ENCODE assay signal across 8 cellular contexts in the genomic region with DNA sequence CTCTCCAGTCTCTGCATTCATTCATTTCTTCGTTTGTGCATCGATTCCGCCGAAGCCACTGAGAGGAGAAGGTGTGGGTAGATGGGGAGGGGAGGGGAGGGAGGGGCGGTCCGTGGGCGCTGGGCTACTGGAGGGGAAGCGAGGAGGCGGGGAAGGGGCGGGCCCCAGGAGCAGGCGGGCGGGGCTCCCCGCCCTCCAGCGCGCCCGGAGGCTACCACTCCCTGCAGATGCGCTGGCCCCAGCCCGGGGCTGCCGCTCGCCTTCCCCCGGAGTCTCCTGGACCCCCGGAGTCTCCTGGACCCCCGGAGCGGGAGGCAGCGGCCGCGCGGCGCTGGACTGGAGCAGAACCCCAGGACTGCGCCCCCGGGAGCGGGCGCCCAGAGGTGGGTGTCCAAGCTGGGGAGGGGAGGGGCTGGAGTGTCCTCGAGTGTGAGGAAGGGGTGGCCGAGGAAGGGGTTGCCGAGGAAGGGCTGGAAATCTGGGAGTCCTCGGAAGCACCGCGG.
DNase-seq lines count a peak whose midpoint lies in the region; ATAC-seq and TF ChIP-seq lines count a peak whose summit lies in the region.

No MANE protein-coding gene starts in this region.

- POLR2A ChIA-PET in PC-3 (lab: Charles Lee; ENCODE audit: unreplicated experiment) = no interaction called here

- TF ChIP-seq POLR2A in stomach (IDR thresholded peaks at IDR 0.05) = no peak

- peak overlapping the region; percentile 51 for H3K27ac ChIP-seq in CD4-positive, CD25-positive, alpha-beta regulatory T cell (ENCODE audit: insufficient read depth, low read length, poor library complexity, severe bottlenecking)
- H3K27ac ChIP-seq in PC-3 (ENCODE audit: low read length) (peak overlapping the region; percentile 65), stomach (peak overlapping the region; percentile 74 to 88 (median 77))

- no peaks in the 10 kb centered on the region for H3F3A ChIP-seq in PC-3 (ENCODE audit: low read length, unreplicated experiment)

- H3K9me3 Mint-ChIP-seq in CD4-positive, CD25-positive, alpha-beta regulatory T cell = peaks cover 0 to 2% (median 0%) of the 10 kb centered on the region in 7 donors
- no peaks in the 10 kb centered on the region for H3K9me3 Mint-ChIP-seq in activated T-cell treated with anti-CD3 and anti-CD28 coated beads, Interleukin-2, amount 50 U/mL, for 72 hours
- peaks cover 8% of the 10 kb centered on the region for H3K9me3 Mint-ChIP-seq in nephron progenitor cell

- H3K36me3 ChIP-seq in CD4-positive, CD25-positive, alpha-beta regulatory T cell (ENCODE audit: control insufficient read depth, insufficient read depth, low read length) = no peaks in the 10 kb centered on the region
- H3K36me3 ChIP-seq in PC-3 (ENCODE audit: low read depth, low read length) (no peaks in the 10 kb centered on the region), stomach (no peaks in the 10 kb centered on the region)

- H3K27ac Mint-ChIP-seq in CD4-positive, CD25-positive, alpha-beta regulatory T cell = peak overlapping the region; percentile 66 to 97 (median 88)
- H3K27ac Mint-ChIP-seq in activated T-cell treated with anti-CD3 and anti-CD28 coated beads, Interleukin-2, amount 50 U/mL, for 72 hours = no peak overlapping the region
- no peak overlapping the region for H3K27ac Mint-ChIP-seq in nephron progenitor cell

- peak overlapping the region; percentile 89 for H3K4me2 ChIP-seq in PC-3 (ENCODE audit: low read length)

- peaks cover 49% of the 10 kb centered on the region for H3K79me2 ChIP-seq in PC-3 (ENCODE audit: low read length)

- TF ChIP-seq CTCF in PC-3 (conservative IDR thresholded peaks at IDR 0.05; ENCODE audit: low read depth, low read length) (no peak), nephron progenitor cell (IDR thresholded peaks at IDR 0.05) (no peak), stomach (IDR thresholded peaks at IDR 0.05) (no peak)

- peak overlapping the region; percentile 98 for H3K9ac ChIP-seq in PC-3 (ENCODE audit: low read length)

- H3K9me2 ChIP-seq in PC-3 (replicated peaks; ENCODE audit: low read length) = no peaks in the 10 kb centered on the region

- peak overlapping the region; percentile 96 to 99 (median 97) for H3K4me3 Mint-ChIP-seq in CD4-positive, CD25-positive, alpha-beta regulatory T cell
- H3K4me3 Mint-ChIP-seq in activated T-cell treated with anti-CD3 and anti-CD28 coated beads, Interleukin-2, amount 50 U/mL, for 72 hours = peak overlapping the region; percentile 90 to 93
- H3K4me3 Mint-ChIP-seq in nephron progenitor cell = peak overlapping the region; percentile 90

- peak; percentile 90 to 92 for ATAC-seq in CD4-positive, CD25-positive, alpha-beta regulatory T cell (ENCODE audit: low read depth in 2 of 2)
- ATAC-seq in GM19372 (IDR thresholded peaks at IDR 0.05; ENCODE audit: low read depth, unreplicated experiment) (peak; percentile 65), HG03460 (IDR thresholded peaks at IDR 0.05; ENCODE audit: unreplicated experiment) (peak; percentile 66), PC-3 (peak; percentile 63)
- peak; percentile 91 to 93 for ATAC-seq in activated T-cell treated with anti-CD3 and anti-CD28 coated beads, Interleukin-2, amount 50 U/mL, for 72 hours (replicated peaks in 1 of 2)

- intact Hi-C loops in PC-3 (cut with micrococcal nuclease) = loop anchor here (2.0 kb wide), 1 partner anchor 68 kb away; no protein-coding TSS in a partner anchor
- intact Hi-C loops in stomach (cut with DNase I; ENCODE audit: low total_unique reads) = no loop called here

- peak overlapping the region; percentile 89 for H3K4me3 ChIP-seq in CD4-positive, CD25-positive, alpha-beta regulatory T cell (ENCODE audit: low read depth, low read length)
- H3K4me3 ChIP-seq in PC-3 (ENCODE audit: low read length) (peak overlapping the region; percentile 99), stomach (peak overlapping the region; percentile 66 to 74 (median 70))

- H3K36me3 Mint-ChIP-seq in CD4-positive, CD25-positive, alpha-beta regulatory T cell = peaks cover 1% of the 10 kb centered on the region
- H3K36me3 Mint-ChIP-seq in activated T-cell treated with anti-CD3 and anti-CD28 coated beads, Interleukin-2, amount 50 U/mL, for 72 hours (ENCODE audit: insufficient read depth in 2 of 2) = peaks cover 11 to 28% of the 10 kb centered on the region in 2 donors
- no peaks in the 10 kb centered on the region for H3K36me3 Mint-ChIP-seq in nephron progenitor cell (ENCODE audit: low read depth)

- peaks cover 15 to 52% (median 37%) of the 10 kb centered on the region in 4 donors for H3K4me1 Mint-ChIP-seq in CD4-positive, CD25-positive, alpha-beta regulatory T cell
- peaks cover 50% of the 10 kb centered on the region for H3K4me1 Mint-ChIP-seq in activated T-cell treated with anti-CD3 and anti-CD28 coated beads, Interleukin-2, amount 50 U/mL, for 72 hours (ENCODE audit: low read depth)
- H3K4me1 Mint-ChIP-seq in nephron progenitor cell = peaks cover 38% of the 10 kb centered on the region

- CTCF ChIA-PET in PC-3 (lab: Charles Lee) = no interaction called here

- peaks cover 23% of the 10 kb centered on the region; the same call in 1 of the 2 replicates for H4K20me1 ChIP-seq in PC-3 (ENCODE audit: low read length)

- no peaks in the 10 kb centered on the region for H3K9me3 ChIP-seq in CD4-positive, CD25-positive, alpha-beta regulatory T cell (ENCODE audit: control insufficient read depth in 2 of 2, low read length in 2 of 2)
- H3K9me3 ChIP-seq in PC-3 (ENCODE audit: low read length) = no peaks in the 10 kb centered on the region
- no peaks in the 10 kb centered on the region for H3K9me3 ChIP-seq in stomach

- BruUV-seq in PC-3 (replicated peaks; lab: Mats Ljungman, UMichigan) = no TSS peak

- H3K27me3 ChIP-seq in CD4-positive, CD25-positive, alpha-beta regulatory T cell (ENCODE audit: control insufficient read depth, insufficient read depth, low read length) = no peaks in the 10 kb centered on the region
- H3K27me3 ChIP-seq in PC-3 (ENCODE audit: low read length) (no peaks in the 10 kb centered on the region), stomach (peaks cover 0 to 37% (median 25%) of the 10 kb centered on the region in 3 donors)

- peaks cover 48% of the 10 kb centered on the region for H3K4me1 ChIP-seq in CD4-positive, CD25-positive, alpha-beta regulatory T cell (ENCODE audit: control insufficient read depth, insufficient read depth, low read length, poor library complexity, severe bottlenecking)
- H3K4me1 ChIP-seq in PC-3 (ENCODE audit: insufficient read depth, low read length) = peaks cover 14% of the 10 kb centered on the region
- H3K4me1 ChIP-seq in stomach = peaks cover 16 to 43% (median 35%) of the 10 kb centered on the region in 4 donors

- peak overlapping the region; percentile 85 for H2AFZ ChIP-seq in PC-3 (ENCODE audit: low read length)

- 0 to 3% (median 1%) methylated on average over 25 to 39 of the region's 39 CpGs for WGBS in stomach, 5 donors

- H3K27me3 Mint-ChIP-seq in CD4-positive, CD25-positive, alpha-beta regulatory T cell = no peaks in the 10 kb centered on the region
- H3K27me3 Mint-ChIP-seq in activated T-cell treated with anti-CD3 and anti-CD28 coated beads, Interleukin-2, amount 50 U/mL, for 72 hours (ENCODE audit: low read depth) = peaks cover 13% of the 10 kb centered on the region
- H3K27me3 Mint-ChIP-seq in nephron progenitor cell (ENCODE audit: low read depth, poor library complexity) = peaks cover 68% of the 10 kb centered on the region

- DNase-seq in CD4-positive, CD25-positive, alpha-beta regulatory T cell = peak; percentile 78 to 92 (median 80)
- DNase-seq in PC-3 = peak; percentile 65
- DNase-seq in activated T-cell treated with anti-CD3 and anti-CD28 coated beads, Interleukin-2, amount 50 U/mL, for 72 hours = peak; percentile 88 to 91
- DNase-seq in fibroblast of peridontal ligament (ENCODE audit: extremely low read depth) = peak; percentile 68
- DNase-seq in nephron progenitor cell = peak; percentile 88
- DNase-seq in stomach = peak; percentile 73

- no peak for TF ChIP-seq EP300 in stomach (IDR thresholded peaks at IDR 0.05)

Comparison
In these comparisons a context has a peak if more than half of its experiments do, and no peak if none do; other contexts are left out.
1. Peak in every context shown above with its lines: DNase-seq, ATAC-seq, H3K4me3 ChIP-seq and H3K27ac ChIP-seq.
2. H3K27ac Mint-ChIP-seq: peak in CD4-positive, CD25-positive, alpha-beta regulatory T cell (3 of 3); none in activated T-cell treated with anti-CD3 and anti-CD28 coated beads, Interleukin-2, amount 50 U/mL, for 72 hours (single experiment) and nephron progenitor cell (single experiment).